ENCODE assay signal across 8 cellular contexts in the genomic region with DNA sequence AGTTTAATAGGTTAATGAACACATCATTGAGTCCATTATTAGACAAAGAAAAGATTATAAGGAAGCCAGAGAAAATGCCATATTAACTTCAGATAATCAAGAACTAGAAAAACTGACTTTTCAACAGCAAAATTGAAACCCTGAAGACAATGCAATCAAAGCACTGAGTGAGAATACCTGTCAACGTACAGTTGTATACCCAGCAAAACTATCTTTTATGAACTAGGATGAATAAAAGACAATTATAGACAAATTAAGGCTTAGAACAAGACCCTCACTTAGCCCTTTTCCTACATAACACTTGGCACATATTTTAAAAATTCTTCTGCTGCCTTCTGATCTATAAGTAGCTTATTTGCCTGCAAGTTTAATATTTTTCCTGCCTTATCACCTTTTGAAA. TPM values are rescaled to one million over a fixed set of nuclear protein-coding genes. Genes with fewer than 3 reads are reported as not detected.
"Had no signal": no experiment of that assay in that cellular context is flagged by ENCODE, and none has a peak within 500 bp of the region (broad histone marks: within the 10 kb centered on the region; RNA-seq: fewer than 3 reads in every experiment).

No MANE protein-coding gene starts in this region.

- H3K4me3 ChIP-seq: GM12878 had no signal

- ATAC-seq: GM12878 had no signal

- FAIRE-seq: G401.6, GM12878, GM12891, GM18507, GM19239 had no signal

- DNase-seq: GDM1, GF-D8 had no signal

RNA-seq across cellular contexts. Expression of gene DGKI, which starts 19.0 kb away (rescaled TPM):
- total RNA-seq: G401 had no signal
